In the genomic region with DNA sequence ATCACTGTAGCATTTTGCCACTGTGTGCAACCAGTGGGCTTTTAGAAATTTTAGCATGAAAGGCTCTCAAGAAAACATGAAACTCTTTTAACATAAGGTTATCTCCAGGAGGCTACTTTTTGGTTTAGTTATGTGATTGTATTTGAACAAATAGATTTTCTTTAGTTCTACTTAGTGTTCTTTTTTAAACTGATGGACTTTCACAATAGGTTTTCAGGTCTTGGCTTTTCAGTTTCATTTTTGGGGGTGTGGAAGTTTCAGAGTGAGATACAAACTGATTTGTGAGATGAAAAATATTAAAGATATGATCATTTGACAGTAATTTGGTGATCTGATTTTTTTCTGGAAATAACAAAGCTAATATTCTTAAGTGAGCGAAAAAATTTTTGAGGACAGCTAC, we compare ENCODE assay signal across 23 cellular contexts.
A peak's percentile ranks its signal among the peaks of the same experiment; 100 is the strongest.
DNase-seq lines count a peak whose midpoint lies in the region; ATAC-seq and TF ChIP-seq lines count a peak whose summit lies in the region.
"Had no signal": no experiment of that assay in that cellular context is flagged by ENCODE, and none has a peak within 500 bp of the region (broad histone marks: within the 10 kb centered on the region; RNA-seq: fewer than 3 reads in every experiment).

No MANE protein-coding gene starts in this region.

- DNase-seq in neural crest cell (ENCODE audit: low read depth, low spot score) (no peak), type B pancreatic cell (ENCODE audit: extremely low spot score, unreplicated experiment) (no peak), NCI-H226 (no peak)
- DNase-seq in stimulated activated naive CD4-positive, alpha-beta T cell (lab: John Stamatoyannopoulos, UW): no peak
- DNase-seq: activated CD4-positive, alpha-beta T cell treated with anti-CD3 and anti-CD28 coated beads, Interleukin-2, amount 50 U/mL, for 48 hours; activated T-cell treated with anti-CD3 and anti-CD28 coated beads, Interleukin-2, amount 50 U/mL, for 24 hours; CD8-positive, alpha-beta T cell; DMS79 treated with DMSO at 0.1 percent for 48 hours; glutamatergic neuron; H9; natural killer cell; NCI-H1694 treated with DMSO at 0.1 percent for 48 hours; NCI-H345; NK-92 treated with Interleukin-12 subunit alpha and Interleukin-12 subunit beta, amount 100 ng/mL, for 24 hours; Peyer's patch; stimulated activated naive CD4-positive, alpha-beta T cell treated with Interleukin-2 at 50 U/mL for 16 hours; WERI-Rb-1 had no signal

- H3K27ac Mint-ChIP-seq in neural crest cell (ENCODE audit: unreplicated experiment): peak overlapping the region; percentile 30
- H3K27ac Mint-ChIP-seq in type B pancreatic cell: no peak overlapping the region
- H3K27ac Mint-ChIP-seq: activated naive CD4-positive, alpha-beta T cell treated with anti-CD3 and anti-CD28 coated beads, Interleukin-2, amount 50 U/mL, for 24 hours; activated T-cell treated with anti-CD3 and anti-CD28 coated beads, Interleukin-2, amount 50 U/mL, for 24 hours; CD8-positive, alpha-beta T cell; H9; IgD-negative memory B cell; natural killer cell had no signal

- H3K9me3 Mint-ChIP-seq in neural crest cell (peaks cover 2% of the 10 kb centered on the region), type B pancreatic cell (no peaks in the 10 kb centered on the region)
- H3K9me3 Mint-ChIP-seq: activated naive CD4-positive, alpha-beta T cell treated with anti-CD3 and anti-CD28 coated beads, Interleukin-2, amount 50 U/mL, for 24 hours; activated T-cell treated with anti-CD3 and anti-CD28 coated beads, Interleukin-2, amount 50 U/mL, for 24 hours; CD8-positive, alpha-beta T cell; H9 had no signal

- ATAC-seq in GM18909 (IDR thresholded peaks at IDR 0.05; ENCODE audit: poor library complexity, unreplicated experiment) (peak; percentile 57), GM21576 (IDR thresholded peaks at IDR 0.05; ENCODE audit: unreplicated experiment) (peak; percentile 54), HG03159 (IDR thresholded peaks at IDR 0.05; ENCODE audit: unreplicated experiment) (peak; percentile 67)
- ATAC-seq: CD8-positive, alpha-beta T cell; natural killer cell; sciatic nerve had no signal

- H3K4me3 Mint-ChIP-seq in neural crest cell (no peak overlapping the region), type B pancreatic cell (no peak overlapping the region)
- H3K4me3 Mint-ChIP-seq: activated naive CD4-positive, alpha-beta T cell treated with anti-CD3 and anti-CD28 coated beads, Interleukin-2, amount 50 U/mL, for 24 hours; activated T-cell treated with anti-CD3 and anti-CD28 coated beads, Interleukin-2, amount 50 U/mL, for 24 hours; CD8-positive, alpha-beta T cell; H9; IgD-negative memory B cell; natural killer cell had no signal

- H3K4me1 Mint-ChIP-seq in neural crest cell: peaks cover 14% of the 10 kb centered on the region
- H3K4me1 Mint-ChIP-seq in type B pancreatic cell (ENCODE audit: unreplicated experiment): no peaks in the 10 kb centered on the region
- H3K4me1 Mint-ChIP-seq: activated naive CD4-positive, alpha-beta T cell treated with anti-CD3 and anti-CD28 coated beads, Interleukin-2, amount 50 U/mL, for 24 hours; natural killer cell had no signal

- TF ChIP-seq CTCF in neural crest cell (conservative IDR thresholded peaks at IDR 0.05) (no peak), type B pancreatic cell (conservative IDR thresholded peaks at IDR 0.05) (no peak)

- H3K27me3 Mint-ChIP-seq in neural crest cell (ENCODE audit: low read depth): no peaks in the 10 kb centered on the region
- no peaks in the 10 kb centered on the region for H3K27me3 Mint-ChIP-seq in type B pancreatic cell
- H3K27me3 Mint-ChIP-seq: activated T-cell treated with anti-CD3 and anti-CD28 coated beads, Interleukin-2, amount 50 U/mL, for 24 hours had no signal

- H3K36me3 Mint-ChIP-seq in neural crest cell (ENCODE audit: low read depth) (peaks cover 1% of the 10 kb centered on the region), type B pancreatic cell (no peaks in the 10 kb centered on the region)
- H3K36me3 Mint-ChIP-seq: activated naive CD4-positive, alpha-beta T cell treated with anti-CD3 and anti-CD28 coated beads, Interleukin-2, amount 50 U/mL, for 24 hours; CD8-positive, alpha-beta T cell; IgD-negative memory B cell; natural killer cell had no signal
